Comparison of ENCODE assay signal across 1 cellular context in the genomic region with DNA sequence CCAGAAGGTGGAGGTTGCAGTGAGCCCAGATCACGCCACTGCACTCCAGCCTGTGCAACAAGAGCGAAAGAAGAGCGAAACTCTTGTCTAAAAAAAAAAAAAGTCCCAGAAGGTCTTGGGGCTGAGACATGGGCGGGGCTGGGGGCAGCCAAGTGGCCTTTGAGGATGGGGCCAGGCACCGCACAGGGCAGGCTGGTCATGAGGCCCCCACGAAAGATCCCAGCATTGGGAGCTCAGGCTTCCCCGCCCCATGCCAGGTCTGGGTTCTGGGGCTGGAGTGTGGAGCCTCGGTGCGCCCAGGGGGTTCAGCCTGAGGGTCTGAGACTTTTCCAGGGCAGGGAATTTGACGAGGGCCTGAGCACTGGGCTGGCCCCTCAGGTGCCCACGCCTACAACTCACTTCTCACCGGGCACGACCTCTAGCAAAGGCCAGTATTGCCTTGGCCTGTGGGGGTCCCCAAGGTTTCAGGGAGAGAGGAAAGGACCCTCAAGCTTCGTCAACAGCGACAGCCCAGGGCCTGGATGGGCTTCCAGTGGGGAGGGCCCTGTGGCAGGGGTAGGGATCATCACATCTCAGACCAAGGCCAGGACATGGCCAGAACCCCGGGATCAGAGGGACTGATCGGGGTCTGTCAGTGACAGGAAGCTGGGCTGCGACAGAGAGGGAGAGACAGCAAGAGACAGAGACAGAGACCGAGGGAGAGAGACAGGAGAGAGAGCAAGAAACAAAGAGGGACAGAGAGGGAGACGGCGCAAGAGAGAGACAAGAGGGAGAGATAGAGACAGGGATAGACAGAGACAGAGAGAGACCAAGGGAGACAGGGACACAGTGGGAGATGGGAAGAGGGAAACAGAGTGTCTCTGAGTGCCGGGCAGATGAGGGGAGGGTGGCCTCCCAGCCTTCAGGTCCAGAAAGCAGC.
TF ChIP-seq lines count a peak whose summit lies in the region.

No MANE protein-coding gene starts in this region.

TF ChIP-seq in PFSK-1, 5 proteins besides CTCF, POLR2A, EP300 and RAD21:
- no peak for TF ChIP-seq TAF1 (IDR thresholded peaks at IDR 0.05; ENCODE audit: borderline replicate concordance, insufficient read depth, low read length)
- TF ChIP-seq POLR2AphosphoS5 (IDR thresholded peaks at IDR 0.05; ENCODE audit: low read depth, low read length): peak; percentile 23; the same call in 1 of the 2 replicates
